20 cellular contexts compared by ENCODE assay signal in genomic region chr19:31232871-31233270, GRCh38.
DNase-seq lines count a peak whose midpoint lies in the region; ATAC-seq and TF ChIP-seq lines count a peak whose summit lies in the region.
"Had no signal": no experiment of that assay in that cellular context is flagged by ENCODE, and none has a peak within 500 bp of the region (broad histone marks: within the 10 kb centered on the region; RNA-seq: fewer than 3 reads in every experiment).

No MANE protein-coding gene starts in this region.

- ATAC-seq in gastroesophageal sphincter: no peak
- ATAC-seq: activated CD8-positive, alpha-beta T cell treated with anti-CD3 and anti-CD28 coated beads, Interleukin-2, amount 10 ng/mL, durations not matched to agents 7 days and 5 days; upper lobe of right lung had no signal

- H3K4me1 ChIP-seq in gastroesophageal sphincter: no peaks in the 10 kb centered on the region
- H3K4me1 ChIP-seq: upper lobe of right lung had no signal

- TF ChIP-seq EP300 in gastroesophageal sphincter (IDR thresholded peaks at IDR 0.05): no peak

- no peaks in the 10 kb centered on the region for H3K9me3 ChIP-seq in gastroesophageal sphincter
- H3K9me3 ChIP-seq: ovary, upper lobe of right lung had no signal

- TF ChIP-seq CTCF in AG09309 (IDR thresholded peaks at IDR 0.05; ENCODE audit: control insufficient read depth, insufficient read depth, low read depth, low read length, missing control alignments) (no peak), gastroesophageal sphincter (IDR thresholded peaks at IDR 0.05) (no peak)

- H3K4me3 ChIP-seq in AG09309 (ENCODE audit: control insufficient read depth, low read depth, low read length): no peak overlapping the region
- no peak overlapping the region for H3K4me3 ChIP-seq in gastroesophageal sphincter
- H3K4me3 ChIP-seq: ovary, upper lobe of right lung had no signal

- no peaks in the 10 kb centered on the region for H3K36me3 ChIP-seq in gastroesophageal sphincter
- H3K36me3 ChIP-seq: ovary, upper lobe of right lung had no signal

- TF ChIP-seq POLR2A in gastroesophageal sphincter (IDR thresholded peaks at IDR 0.05): no peak

- H3K27me3 ChIP-seq in gastroesophageal sphincter: no peaks in the 10 kb centered on the region
- H3K27me3 ChIP-seq: ovary, upper lobe of right lung had no signal

- DNase-seq in AG09309 (ENCODE audit: low read depth) (peak; percentile 94), HT1080 (ENCODE audit: low read depth) (peak; percentile 31), brain pericyte (ENCODE audit: low read depth, low spot score) (peak; percentile 33), iris pigment epithelial cell (ENCODE audit: low read depth) (peak; percentile 90), NCI-H187 treated with DMSO at 0.1 percent for 48 hours (lab: John Stamatoyannopoulos, UW) (no peak), NCI-H748 (lab: John Stamatoyannopoulos, UW; ENCODE audit: unreplicated experiment) (no peak), COLO668 (lab: John Stamatoyannopoulos, UW; ENCODE audit: unreplicated experiment) (no peak)
- DNase-seq: activated CD8-positive, alpha-beta T cell treated with anti-CD3 and anti-CD28 coated beads, Interleukin-2, amount 10 ng/mL, durations not matched to agents 7 days and 5 days; activated effector memory CD4-positive, alpha-beta T cell treated with Interleukin-2 at 50 U/mL for 16 hours; aorta; DND-41; effector memory CD4-positive, alpha-beta T cell; kidney; NCI-H1105 treated with DMSO at 0.1 percent for 48 hours; NCI-H226; ovary; stimulated activated naive CD4-positive, alpha-beta T cell; upper lobe of right lung had no signal

- WGBS in gastroesophageal sphincter (ENCODE audit: low coverage in 1 of 2), 2 donors: 54 to 76% methylated on average over 2 to 3 of the region's 3 CpGs

- no peak overlapping the region for H3K27ac ChIP-seq in gastroesophageal sphincter
- H3K27ac ChIP-seq: C4-2B, ovary, upper lobe of right lung had no signal

Comparison
In these comparisons a context has a peak if more than half of its experiments do, and no peak if none do; other contexts are left out.
1. DNase-seq: peak in AG09309 (single experiment), HT1080 (single experiment), brain pericyte (single experiment) and iris pigment epithelial cell (single experiment); none in NCI-H187 treated with DMSO at 0.1 percent for 48 hours (single experiment), NCI-H748 (single experiment) and COLO668 (single experiment).